In the genomic region with DNA sequence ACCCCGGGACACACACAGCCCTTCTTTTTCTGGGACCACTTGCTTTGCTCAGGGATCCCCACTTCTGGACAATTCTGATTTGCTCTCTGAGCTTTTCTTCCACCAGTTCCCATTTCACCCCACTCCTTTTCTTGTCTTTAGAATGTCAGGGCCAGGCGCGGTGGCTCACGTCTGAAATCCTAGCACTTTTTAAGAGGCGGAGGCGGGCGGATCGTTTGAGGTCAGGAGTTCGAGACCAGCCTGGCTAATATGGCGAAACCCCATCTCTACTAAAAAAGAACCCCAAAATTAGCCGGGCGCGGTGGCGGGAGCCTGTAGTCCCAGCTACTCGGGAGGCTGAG, we compare ENCODE assay signal across 8 cellular contexts. TPM values are rescaled to one million over a fixed set of nuclear protein-coding genes. Genes with fewer than 3 reads are reported as not detected.
DNase-seq lines count a peak whose midpoint lies in the region; ATAC-seq, FAIRE-seq and TF ChIP-seq lines count a peak whose summit lies in the region.

No MANE protein-coding gene starts in this region.

- peak overlapping the region; percentile 78 to 96 (median 87) for H3K4me2 ChIP-seq in BLaER1 treated with 17β-estradiol and CSF1 and Interleukin-3, amounts not matched to agents 10 nM and 100 nM
- H3K4me2 ChIP-seq in astrocyte (ENCODE audit: low read length) = peak overlapping the region; percentile 99

- H3K9me3 Mint-ChIP-seq in astrocyte (ENCODE audit: unreplicated experiment) = no peaks in the 10 kb centered on the region

- TF ChIP-seq POLR2A in stomach (IDR thresholded peaks at IDR 0.05) = no peak

- peak overlapping the region; percentile 86 for H3K27ac Mint-ChIP-seq in astrocyte (ENCODE audit: unreplicated experiment)

- TF ChIP-seq EP300 in stomach (IDR thresholded peaks at IDR 0.05) = no peak

- peaks cover 8% of the 10 kb centered on the region for H3K4me1 Mint-ChIP-seq in astrocyte (ENCODE audit: low read depth, unreplicated experiment)

- peak; percentile 5 for ATAC-seq in left lung

- peak overlapping the region; percentile 84 to 93 (median 88) for H3K4me3 ChIP-seq in BLaER1 treated with 17β-estradiol and CSF1 and Interleukin-3, amounts not matched to agents 10 nM and 100 nM
- H3K4me3 ChIP-seq in LNCaP clone FGC (ENCODE audit: low read depth, low read length) (peak overlapping the region; percentile 66), astrocyte (ENCODE audit: insufficient read depth, low read depth, low read length) (peak overlapping the region; percentile 70), left lung (peak overlapping the region; percentile 66 to 73), stomach (peak overlapping the region; percentile 73 to 85 (median 80))

- H3K27ac ChIP-seq in BLaER1 treated with 17β-estradiol and CSF1 and Interleukin-3, amounts not matched to agents 10 nM and 100 nM = peak overlapping the region; percentile 76 to 99 (median 98); a peak in 21 of 22 replicates
- H3K27ac ChIP-seq in astrocyte (ENCODE audit: low read depth, low read length) (peak overlapping the region; percentile 92), left lung (peak overlapping the region; percentile 86 to 92), stomach (peak overlapping the region; percentile 88 to 94 (median 89))

- intact Hi-C loops in left lung (cut with DNase I) (no loop called here), stomach (cut with DNase I; ENCODE audit: low total_unique reads) (no loop called here)

- no peaks in the 10 kb centered on the region for H3K27me3 Mint-ChIP-seq in astrocyte (ENCODE audit: low read depth, unreplicated experiment)

- H3K4me3 Mint-ChIP-seq in astrocyte (ENCODE audit: unreplicated experiment) = peak overlapping the region; percentile 95

- peaks cover 0 to 23% (median 16%) of the 10 kb centered on the region in 11 experiments; a peak in 14 of 22 replicates for H3K36me3 ChIP-seq in BLaER1 treated with 17β-estradiol and CSF1 and Interleukin-3, amounts not matched to agents 10 nM and 100 nM
- no peaks in the 10 kb centered on the region for H3K36me3 ChIP-seq in astrocyte (ENCODE audit: insufficient read depth, low read length)
- no peaks in the 10 kb centered on the region for H3K36me3 ChIP-seq in left lung
- H3K36me3 ChIP-seq in stomach = no peaks in the 10 kb centered on the region

- peaks cover 0 to 50% (median 42%) of the 10 kb centered on the region in 11 experiments; a peak in 18 of 22 replicates for H4K20me1 ChIP-seq in BLaER1 treated with 17β-estradiol and CSF1 and Interleukin-3, amounts not matched to agents 10 nM and 100 nM
- H4K20me1 ChIP-seq in astrocyte (ENCODE audit: insufficient read depth, low read length) = peaks cover 33% of the 10 kb centered on the region

- peak overlapping the region; percentile 83 to 99 (median 99) for H3K9ac ChIP-seq in BLaER1 treated with 17β-estradiol and CSF1 and Interleukin-3, amounts not matched to agents 10 nM and 100 nM
- peak overlapping the region; percentile 93 for H3K9ac ChIP-seq in astrocyte (ENCODE audit: low read length)

- H3K36me3 Mint-ChIP-seq in astrocyte (ENCODE audit: low read depth, unreplicated experiment) = peaks cover 2% of the 10 kb centered on the region

- FAIRE-seq in astrocyte (lab: Jason Lieb, UNC) = no peak

- peaks cover 24 to 52% (median 37%) of the 10 kb centered on the region in 10 experiments for H3K4me1 ChIP-seq in BLaER1 treated with 17β-estradiol and CSF1 and Interleukin-3, amounts not matched to agents 10 nM and 100 nM
- peaks cover 11% of the 10 kb centered on the region for H3K4me1 ChIP-seq in astrocyte (ENCODE audit: insufficient read depth, low read length)
- H3K4me1 ChIP-seq in left lung = peaks cover 0 to 17% of the 10 kb centered on the region in 2 donors
- peaks cover 0 to 24% (median 18%) of the 10 kb centered on the region in 4 donors for H3K4me1 ChIP-seq in stomach

- H3K79me2 ChIP-seq in astrocyte (ENCODE audit: insufficient read depth, low read length) = peaks cover 52% of the 10 kb centered on the region

- whole genome bisulfite sequencing in stomach, 5 donors = 0 to 2% (median 0%) methylated on average over 15 of the region's 15 CpGs

- H2AFZ ChIP-seq in astrocyte (ENCODE audit: low read depth, low read length) = peak overlapping the region; percentile 94

- TF ChIP-seq CTCF in LNCaP clone FGC (IDR thresholded peaks at IDR 0.05; ENCODE audit: control insufficient read depth, extremely low read depth, insufficient read depth) (no peak), astrocyte (IDR thresholded peaks at IDR 0.05; ENCODE audit: insufficient read depth, low read depth, low read length) (no peak), left lung (IDR thresholded peaks at IDR 0.05) (no peak), stomach (IDR thresholded peaks at IDR 0.05) (no peak)

- DNase-seq in LNCaP clone FGC (ENCODE audit: low read depth) (no peak), astrocyte (ENCODE audit: low read depth) (no peak), left lung (no peak), stomach (no peak), CD1c-positive myeloid dendritic cell (ENCODE audit: extremely low spot score) (no peak), NCI-H2107 (lab: John Stamatoyannopoulos, UW) (no peak), NCI-H774 (lab: John Stamatoyannopoulos, UW) (no peak)

- no peaks in the 10 kb centered on the region for H3K9me3 ChIP-seq in BLaER1 treated with 17β-estradiol and CSF1 and Interleukin-3, amounts not matched to agents 10 nM and 100 nM (replicated peaks in 1 of 11)
- H3K9me3 ChIP-seq in astrocyte (ENCODE audit: insufficient read depth, low read depth, low read length) (no peaks in the 10 kb centered on the region), left lung (no peaks in the 10 kb centered on the region), stomach (no peaks in the 10 kb centered on the region)

- H3K27me3 ChIP-seq in BLaER1 treated with 17β-estradiol and CSF1 and Interleukin-3, amounts not matched to agents 10 nM and 100 nM = no peaks in the 10 kb centered on the region
- H3K27me3 ChIP-seq in astrocyte (ENCODE audit: insufficient read depth, low read length) (no peaks in the 10 kb centered on the region), left lung (peaks cover 0 to 25% of the 10 kb centered on the region in 2 donors), stomach (no peaks in the 10 kb centered on the region)

RNA-seq across cellular contexts. Expression of a gene that starts 0.9 kb away (rescaled TPM):
- total RNA-seq in astrocyte (6.7 and 7.4 TPM in 2 replicates), left lung (10 to 100 TPM; 16.3 to 23.8 TPM), stomach (10 to 100 TPM in 1 of 5 donors, 1 to 10 TPM in 4; 2.3 to 10.3 (median 5.4) TPM)
- 1 to 10 TPM; 1.3 to 2.1 (median 1.5) TPM for polyA plus RNA-seq in stomach

RNA-seq across cellular contexts. Expression of a gene that starts 49.2 kb away (rescaled TPM):
- total RNA-seq in astrocyte = 73.7 and 86.4 TPM in 2 replicates
- 100 to 1,000 TPM in 1 of 2 donors, 10 to 100 TPM in 1; 79.1 to 111 TPM for total RNA-seq in left lung
- 100 to 1,000 TPM in 1 of 5 donors, 10 to 100 TPM in 4; 13.3 to 142 (median 85.7) TPM for total RNA-seq in stomach
- polyA plus RNA-seq in stomach = 100 to 1,000 TPM in 2 of 3 donors, 10 to 100 TPM in 1; 89.1 to 104 (median 103) TPM

RNA-seq across cellular contexts. Expression of a gene that starts 49.3 kb away (rescaled TPM):
- total RNA-seq in astrocyte (45.9 and 47.1 TPM in 2 replicates), left lung (10 to 100 TPM; 27.7 to 33.4 TPM), stomach (10 to 100 TPM in 4 of 5 donors, 1 to 10 TPM in 1; 5.8 to 36.2 (median 27.0) TPM)
- 10 to 100 TPM; 46.4 to 50.6 (median 49.6) TPM for polyA plus RNA-seq in stomach
